Comparison of ENCODE assay signal across 1 cellular context in genomic region chr1:23481026-23481597, GRCh38.
TF ChIP-seq lines count a peak whose summit lies in the region.

No MANE protein-coding gene starts in this region.

TF ChIP-seq in K562, 482 proteins besides CTCF, POLR2A, EP300 and RAD21 (continued from another document):
- TF ChIP-seq KLF1 (tag; IDR thresholded peaks at IDR 0.05) (no peak), ILK (tag; IDR thresholded peaks at IDR 0.05; ENCODE audit: borderline replicate concordance, low read depth) (0 out of 2 replicates have a peak, but pooled peaks have one; percentile 66), ARID1B (IDR thresholded peaks at IDR 0.05) (no peak), ZNF395 (CRISPR knock-in tag; IDR thresholded peaks at IDR 0.05) (no peak), RFX7 (CRISPR knock-in tag; IDR thresholded peaks at IDR 0.05) (no peak), ID3 (CRISPR knock-in tag; IDR thresholded peaks at IDR 0.05) (peak; percentile 50; the same call in 1 of the 2 replicates), ID3 (tag; IDR thresholded peaks at IDR 0.05) (peak; percentile 82; the same call in 1 of the 2 replicates), FOXJ3 (CRISPR knock-in tag; IDR thresholded peaks at IDR 0.05) (no peak), RFX1 (IDR thresholded peaks at IDR 0.05) (no peak), ZNF507 (tag; conservative IDR thresholded peaks at IDR 0.05) (no peak), ZNF644 (tag; IDR thresholded peaks at IDR 0.05; ENCODE audit: low read depth) (no peak), ZNF41 (CRISPR knock-in tag; conservative IDR thresholded peaks at IDR 0.05) (peak; percentile 67; the same call in 1 of the 2 replicates), ZNF280B (CRISPR knock-in tag; IDR thresholded peaks at IDR 0.05) (no peak), HNRNPUL1 (IDR thresholded peaks at IDR 0.05; ENCODE audit: low read length) (no peak), DNMT1 (IDR thresholded peaks at IDR 0.05) (no peak), MYC (IDR thresholded peaks at IDR 0.05; ENCODE audit: low read depth, low read length) (no peak), MYC (CRISPR knock-in tag; IDR thresholded peaks at IDR 0.05; ENCODE audit: borderline replicate concordance, low read depth) (no peak), ZKSCAN8 (CRISPR knock-in tag; IDR thresholded peaks at IDR 0.05) (no peak), TCF7 (IDR thresholded peaks at IDR 0.05; ENCODE audit: borderline replicate concordance) (no peak), JUN (IDR thresholded peaks at IDR 0.05; ENCODE audit: borderline replicate concordance, low read depth, low read length) (no peak), JUN (CRISPR knock-in tag; IDR thresholded peaks at IDR 0.05; ENCODE audit: borderline replicate concordance) (no peak), DIDO1 (tag; IDR thresholded peaks at IDR 0.05; ENCODE audit: low read depth) (no peak), ZNF76 (CRISPR knock-in tag; IDR thresholded peaks at IDR 0.05; ENCODE audit: borderline replicate concordance) (peak; percentile 80; the same call in 1 of the 2 replicates), GTF2F1 (IDR thresholded peaks at IDR 0.05; ENCODE audit: low read depth, low read length) (no peak), RBFOX2 (IDR thresholded peaks at IDR 0.05; ENCODE audit: low read depth, low read length) (no peak), HOXB6 (CRISPR knock-in tag; IDR thresholded peaks at IDR 0.05; ENCODE audit: borderline replicate concordance) (no peak), SETDB1 (IDR thresholded peaks at IDR 0.05; ENCODE audit: low read length) (no peak), ZNF584 (CRISPR knock-in tag; IDR thresholded peaks at IDR 0.05; ENCODE audit: low read depth) (peak; percentile 70; the same call in 1 of the 2 replicates), TEAD1 (CRISPR knock-in tag; IDR thresholded peaks at IDR 0.05) (peak in 1 of 2 experiments; percentile 67; a peak in 1 of 4 replicates), ETV5 (CRISPR knock-in tag; IDR thresholded peaks at IDR 0.05; ENCODE audit: low read depth) (no peak), TAF15 (IDR thresholded peaks at IDR 0.05; ENCODE audit: low read depth, low read length) (no peak), NR3C1 (CRISPR knock-in tag; IDR thresholded peaks at IDR 0.05) (no peak), KLF13 (tag; IDR thresholded peaks at IDR 0.05; ENCODE audit: borderline replicate concordance, low read depth) (no peak), RBM34 (IDR thresholded peaks at IDR 0.05; ENCODE audit: borderline replicate concordance, insufficient read depth, low read length) (no peak), MYBL2 (IDR thresholded peaks at IDR 0.05; ENCODE audit: low read depth) (no peak), MYBL2 (CRISPR knock-in tag; IDR thresholded peaks at IDR 0.05; ENCODE audit: borderline replicate concordance) (no peak), PHF20 (IDR thresholded peaks at IDR 0.05; ENCODE audit: partially characterized antibody) (no peak), NFIC (IDR thresholded peaks at IDR 0.05) (no peak), ZNF239 (CRISPR knock-in tag; IDR thresholded peaks at IDR 0.05) (peak; percentile 71; the same call in 1 of the 2 replicates), PHF8 (IDR thresholded peaks at IDR 0.05; ENCODE audit: borderline replicate concordance, low read length) (no peak), TCF15 (CRISPR knock-in tag; IDR thresholded peaks at IDR 0.05) (peak; percentile 80; the same call in 1 of the 2 replicates)
- TF ChIP-seq, protein P1, sequence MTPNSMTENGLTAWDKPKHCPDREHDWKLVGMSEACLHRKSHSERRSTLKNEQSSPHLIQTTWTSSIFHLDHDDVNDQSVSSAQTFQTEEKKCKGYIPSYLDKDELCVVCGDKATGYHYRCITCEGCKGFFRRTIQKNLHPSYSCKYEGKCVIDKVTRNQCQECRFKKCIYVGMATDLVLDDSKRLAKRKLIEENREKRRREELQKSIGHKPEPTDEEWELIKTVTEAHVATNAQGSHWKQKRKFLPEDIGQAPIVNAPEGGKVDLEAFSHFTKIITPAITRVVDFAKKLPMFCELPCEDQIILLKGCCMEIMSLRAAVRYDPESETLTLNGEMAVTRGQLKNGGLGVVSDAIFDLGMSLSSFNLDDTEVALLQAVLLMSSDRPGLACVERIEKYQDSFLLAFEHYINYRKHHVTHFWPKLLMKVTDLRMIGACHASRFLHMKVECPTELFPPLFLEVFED (CRISPR knock-in tag; conservative IDR thresholded peaks at IDR 0.05): no peak
- TF ChIP-seq, protein P2, sequence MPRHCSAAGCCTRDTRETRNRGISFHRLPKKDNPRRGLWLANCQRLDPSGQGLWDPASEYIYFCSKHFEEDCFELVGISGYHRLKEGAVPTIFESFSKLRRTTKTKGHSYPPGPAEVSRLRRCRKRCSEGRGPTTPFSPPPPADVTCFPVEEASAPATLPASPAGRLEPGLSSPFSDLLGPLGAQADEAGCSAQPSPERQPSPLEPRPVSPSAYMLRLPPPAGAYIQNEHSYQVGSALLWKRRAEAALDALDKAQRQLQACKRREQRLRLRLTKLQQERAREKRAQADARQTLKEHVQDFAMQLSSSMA (CRISPR knock-in tag; IDR thresholded peaks at IDR 0.05): no peak
- TF ChIP-seq, protein P3, sequence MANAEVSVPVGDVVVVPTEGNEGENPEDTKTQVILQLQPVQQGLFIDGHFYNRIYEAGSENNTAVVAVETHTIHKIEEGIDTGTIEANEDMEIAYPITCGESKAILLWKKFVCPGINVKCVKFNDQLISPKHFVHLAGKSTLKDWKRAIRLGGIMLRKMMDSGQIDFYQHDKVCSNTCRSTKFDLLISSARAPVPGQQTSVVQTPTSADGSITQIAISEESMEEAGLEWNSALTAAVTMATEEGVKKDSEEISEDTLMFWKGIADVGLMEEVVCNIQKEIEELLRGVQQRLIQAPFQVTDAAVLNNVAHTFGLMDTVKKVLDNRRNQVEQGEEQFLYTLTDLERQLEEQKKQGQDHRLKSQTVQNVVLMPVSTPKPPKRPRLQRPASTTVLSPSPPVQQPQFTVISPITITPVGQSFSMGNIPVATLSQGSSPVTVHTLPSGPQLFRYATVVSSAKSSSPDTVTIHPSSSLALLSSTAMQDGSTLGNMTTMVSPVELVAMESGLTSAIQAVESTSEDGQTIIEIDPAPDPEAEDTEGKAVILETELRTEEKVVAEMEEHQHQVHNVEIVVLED (CRISPR knock-in tag; IDR thresholded peaks at IDR 0.05): peak; percentile 42; the same call in 1 of the 2 replicates
- TF ChIP-seq, protein P4, sequence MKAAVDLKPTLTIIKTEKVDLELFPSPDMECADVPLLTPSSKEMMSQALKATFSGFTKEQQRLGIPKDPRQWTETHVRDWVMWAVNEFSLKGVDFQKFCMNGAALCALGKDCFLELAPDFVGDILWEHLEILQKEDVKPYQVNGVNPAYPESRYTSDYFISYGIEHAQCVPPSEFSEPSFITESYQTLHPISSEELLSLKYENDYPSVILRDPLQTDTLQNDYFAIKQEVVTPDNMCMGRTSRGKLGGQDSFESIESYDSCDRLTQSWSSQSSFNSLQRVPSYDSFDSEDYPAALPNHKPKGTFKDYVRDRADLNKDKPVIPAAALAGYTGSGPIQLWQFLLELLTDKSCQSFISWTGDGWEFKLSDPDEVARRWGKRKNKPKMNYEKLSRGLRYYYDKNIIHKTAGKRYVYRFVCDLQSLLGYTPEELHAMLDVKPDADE (conservative IDR thresholded peaks at IDR 0.05; ENCODE audit: control insufficient read depth, low read depth, low read length): no peak
- TF ChIP-seq, protein P5, sequence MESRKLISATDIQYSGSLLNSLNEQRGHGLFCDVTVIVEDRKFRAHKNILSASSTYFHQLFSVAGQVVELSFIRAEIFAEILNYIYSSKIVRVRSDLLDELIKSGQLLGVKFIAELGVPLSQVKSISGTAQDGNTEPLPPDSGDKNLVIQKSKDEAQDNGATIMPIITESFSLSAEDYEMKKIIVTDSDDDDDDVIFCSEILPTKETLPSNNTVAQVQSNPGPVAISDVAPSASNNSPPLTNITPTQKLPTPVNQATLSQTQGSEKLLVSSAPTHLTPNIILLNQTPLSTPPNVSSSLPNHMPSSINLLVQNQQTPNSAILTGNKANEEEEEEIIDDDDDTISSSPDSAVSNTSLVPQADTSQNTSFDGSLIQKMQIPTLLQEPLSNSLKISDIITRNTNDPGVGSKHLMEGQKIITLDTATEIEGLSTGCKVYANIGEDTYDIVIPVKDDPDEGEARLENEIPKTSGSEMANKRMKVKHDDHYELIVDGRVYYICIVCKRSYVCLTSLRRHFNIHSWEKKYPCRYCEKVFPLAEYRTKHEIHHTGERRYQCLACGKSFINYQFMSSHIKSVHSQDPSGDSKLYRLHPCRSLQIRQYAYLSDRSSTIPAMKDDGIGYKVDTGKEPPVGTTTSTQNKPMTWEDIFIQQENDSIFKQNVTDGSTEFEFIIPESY (CRISPR knock-in tag; IDR thresholded peaks at IDR 0.05): no peak
- TF ChIP-seq, protein P6, sequence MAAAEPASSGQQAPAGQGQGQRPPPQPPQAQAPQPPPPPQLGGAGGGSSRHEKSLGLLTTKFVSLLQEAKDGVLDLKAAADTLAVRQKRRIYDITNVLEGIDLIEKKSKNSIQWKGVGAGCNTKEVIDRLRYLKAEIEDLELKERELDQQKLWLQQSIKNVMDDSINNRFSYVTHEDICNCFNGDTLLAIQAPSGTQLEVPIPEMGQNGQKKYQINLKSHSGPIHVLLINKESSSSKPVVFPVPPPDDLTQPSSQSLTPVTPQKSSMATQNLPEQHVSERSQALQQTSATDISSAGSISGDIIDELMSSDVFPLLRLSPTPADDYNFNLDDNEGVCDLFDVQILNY (CRISPR knock-in tag; IDR thresholded peaks at IDR 0.05): no peak
